ENCODE assay signal across 1 cellular context in the genomic region with DNA sequence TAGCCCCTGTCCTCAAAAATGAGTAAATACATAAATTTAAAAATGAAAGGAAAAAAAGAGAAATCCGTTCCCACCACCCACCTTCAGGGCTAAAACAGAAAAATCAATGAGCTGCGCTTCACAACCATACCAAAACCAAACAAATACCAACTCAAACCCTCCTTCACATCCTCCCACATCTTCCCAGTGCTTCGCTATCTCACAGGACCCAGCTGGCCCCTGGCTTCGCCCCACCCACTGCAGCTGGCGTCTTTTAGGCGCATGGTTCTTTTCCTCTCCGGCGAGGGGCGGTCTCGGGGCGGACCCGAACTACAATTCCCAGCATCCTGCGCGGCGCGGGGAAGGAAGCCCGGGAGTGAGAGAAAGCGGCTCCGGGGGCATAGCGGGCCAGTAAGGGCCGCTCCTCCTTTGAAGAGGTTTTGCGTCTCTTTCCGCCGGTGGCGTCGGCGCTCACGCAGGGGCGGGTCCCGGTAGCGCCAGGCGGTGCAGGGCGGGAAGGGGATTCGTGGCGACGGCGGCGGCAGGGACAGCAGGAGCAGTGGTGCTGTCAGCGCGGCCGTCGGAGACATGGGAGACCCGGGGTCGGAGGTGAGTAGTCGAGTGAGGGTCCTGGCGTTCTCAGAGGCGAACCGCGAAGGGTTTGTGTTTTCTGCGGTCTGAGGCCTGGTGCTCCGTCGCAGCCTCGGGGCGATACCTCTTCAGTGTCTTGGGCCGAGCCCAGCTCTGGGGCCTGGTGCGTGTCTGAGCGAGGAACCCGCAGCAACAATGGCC.
TF ChIP-seq lines count a peak whose summit lies in the region.

A gene with protein sequence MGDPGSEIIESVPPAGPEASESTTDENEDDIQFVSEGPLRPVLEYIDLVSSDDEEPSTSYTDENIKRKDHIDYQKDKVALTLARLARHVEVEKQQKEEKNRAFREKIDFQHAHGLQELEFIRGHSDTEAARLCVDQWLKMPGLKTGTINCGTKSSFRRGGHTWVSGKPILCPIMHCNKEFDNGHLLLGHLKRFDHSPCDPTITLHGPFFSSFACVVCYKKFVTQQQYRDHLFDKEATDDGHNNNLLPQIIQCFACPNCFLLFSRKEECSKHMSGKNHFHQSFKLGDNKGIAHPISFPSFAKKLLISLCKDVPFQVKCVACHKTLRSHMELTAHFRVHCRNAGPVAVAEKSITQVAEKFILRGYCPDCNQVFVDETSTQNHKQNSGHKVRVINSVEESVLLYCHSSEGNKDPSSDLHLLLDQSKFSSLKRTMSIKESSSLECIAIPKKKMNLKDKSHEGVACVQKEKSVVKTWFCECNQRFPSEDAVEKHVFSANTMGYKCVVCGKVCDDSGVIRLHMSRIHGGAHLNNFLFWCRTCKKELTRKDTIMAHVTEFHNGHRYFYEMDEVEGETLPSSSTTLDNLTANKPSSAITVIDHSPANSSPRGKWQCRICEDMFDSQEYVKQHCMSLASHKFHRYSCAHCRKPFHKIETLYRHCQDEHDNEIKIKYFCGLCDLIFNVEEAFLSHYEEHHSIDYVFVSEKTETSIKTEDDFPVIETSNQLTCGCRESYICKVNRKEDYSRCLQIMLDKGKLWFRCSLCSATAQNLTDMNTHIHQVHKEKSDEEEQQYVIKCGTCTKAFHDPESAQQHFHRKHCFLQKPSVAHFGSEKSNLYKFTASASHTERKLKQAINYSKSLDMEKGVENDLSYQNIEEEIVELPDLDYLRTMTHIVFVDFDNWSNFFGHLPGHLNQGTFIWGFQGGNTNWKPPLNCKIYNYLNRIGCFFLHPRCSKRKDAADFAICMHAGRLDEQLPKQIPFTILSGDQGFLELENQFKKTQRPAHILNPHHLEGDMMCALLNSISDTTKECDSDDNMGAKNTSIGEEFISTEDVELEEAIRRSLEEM (plus strand): TSS at position 502 of the 771 bp plus-strand sequence. CDS start 66 bp downstream, at position 568.

TF ChIP-seq in K562, 482 proteins besides CTCF, POLR2A, EP300 and RAD21 (continued from another document and continues in another):
- TF ChIP-seq SIN3A (IDR thresholded peaks at IDR 0.05; ENCODE audit: borderline replicate concordance in 2 of 2, control insufficient read depth in 1 of 2, low read depth in 2 of 2, low read length in 2 of 2), result peak in 1 of 2 experiments; percentile 95; a peak in 2 of 4 replicates
- TF ChIP-seq SMARCC2 (IDR thresholded peaks at IDR 0.05; ENCODE audit: low read depth), result peak; percentile 72
- no peak for TF ChIP-seq HNRNPL (IDR thresholded peaks at IDR 0.05; ENCODE audit: low read depth, low read length)
- TF ChIP-seq ILK (tag; IDR thresholded peaks at IDR 0.05; ENCODE audit: borderline replicate concordance, low read depth), result no peak
- TF ChIP-seq TBP (optimal IDR thresholded peaks at IDR 0.05; ENCODE audit: low read depth, low read length), result peak; percentile 74
- TF ChIP-seq, protein P1, sequence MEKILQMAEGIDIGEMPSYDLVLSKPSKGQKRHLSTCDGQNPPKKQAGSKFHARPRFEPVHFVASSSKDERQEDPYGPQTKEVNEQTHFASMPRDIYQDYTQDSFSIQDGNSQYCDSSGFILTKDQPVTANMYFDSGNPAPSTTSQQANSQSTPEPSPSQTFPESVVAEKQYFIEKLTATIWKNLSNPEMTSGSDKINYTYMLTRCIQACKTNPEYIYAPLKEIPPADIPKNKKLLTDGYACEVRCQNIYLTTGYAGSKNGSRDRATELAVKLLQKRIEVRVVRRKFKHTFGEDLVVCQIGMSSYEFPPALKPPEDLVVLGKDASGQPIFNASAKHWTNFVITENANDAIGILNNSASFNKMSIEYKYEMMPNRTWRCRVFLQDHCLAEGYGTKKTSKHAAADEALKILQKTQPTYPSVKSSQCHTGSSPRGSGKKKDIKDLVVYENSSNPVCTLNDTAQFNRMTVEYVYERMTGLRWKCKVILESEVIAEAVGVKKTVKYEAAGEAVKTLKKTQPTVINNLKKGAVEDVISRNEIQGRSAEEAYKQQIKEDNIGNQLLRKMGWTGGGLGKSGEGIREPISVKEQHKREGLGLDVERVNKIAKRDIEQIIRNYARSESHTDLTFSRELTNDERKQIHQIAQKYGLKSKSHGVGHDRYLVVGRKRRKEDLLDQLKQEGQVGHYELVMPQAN (IDR thresholded peaks at IDR 0.05; ENCODE audit: borderline replicate concordance), result peak; percentile 84; the same call in 1 of the 2 replicates
- no peak for TF ChIP-seq SRSF1 (IDR thresholded peaks at IDR 0.05; ENCODE audit: low read depth, low read length)
- TF ChIP-seq HDAC2 (IDR thresholded peaks at IDR 0.05), result peak; percentile 86
- TF ChIP-seq XRCC5 (IDR thresholded peaks at IDR 0.05; ENCODE audit: low read depth, low read length), result peak; percentile 68; the same call in 1 of the 2 replicates
- TF ChIP-seq, protein P2, sequence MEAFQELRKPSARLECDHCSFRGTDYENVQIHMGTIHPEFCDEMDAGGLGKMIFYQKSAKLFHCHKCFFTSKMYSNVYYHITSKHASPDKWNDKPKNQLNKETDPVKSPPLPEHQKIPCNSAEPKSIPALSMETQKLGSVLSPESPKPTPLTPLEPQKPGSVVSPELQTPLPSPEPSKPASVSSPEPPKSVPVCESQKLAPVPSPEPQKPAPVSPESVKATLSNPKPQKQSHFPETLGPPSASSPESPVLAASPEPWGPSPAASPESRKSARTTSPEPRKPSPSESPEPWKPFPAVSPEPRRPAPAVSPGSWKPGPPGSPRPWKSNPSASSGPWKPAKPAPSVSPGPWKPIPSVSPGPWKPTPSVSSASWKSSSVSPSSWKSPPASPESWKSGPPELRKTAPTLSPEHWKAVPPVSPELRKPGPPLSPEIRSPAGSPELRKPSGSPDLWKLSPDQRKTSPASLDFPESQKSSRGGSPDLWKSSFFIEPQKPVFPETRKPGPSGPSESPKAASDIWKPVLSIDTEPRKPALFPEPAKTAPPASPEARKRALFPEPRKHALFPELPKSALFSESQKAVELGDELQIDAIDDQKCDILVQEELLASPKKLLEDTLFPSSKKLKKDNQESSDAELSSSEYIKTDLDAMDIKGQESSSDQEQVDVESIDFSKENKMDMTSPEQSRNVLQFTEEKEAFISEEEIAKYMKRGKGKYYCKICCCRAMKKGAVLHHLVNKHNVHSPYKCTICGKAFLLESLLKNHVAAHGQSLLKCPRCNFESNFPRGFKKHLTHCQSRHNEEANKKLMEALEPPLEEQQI (IDR thresholded peaks at IDR 0.05), result no peak
- TF ChIP-seq NELFE (IDR thresholded peaks at IDR 0.05; ENCODE audit: insufficient read depth, insufficient read length), result no peak
- peak; percentile 72 to 83 for TF ChIP-seq ARNT (IDR thresholded peaks at IDR 0.05)
- TF ChIP-seq ZNF561 (CRISPR knock-in tag; conservative IDR thresholded peaks at IDR 0.05), result no peak
- no peak for TF ChIP-seq NFE2L1 (tag; IDR thresholded peaks at IDR 0.05; ENCODE audit: borderline replicate concordance, low read depth)
- no peak for TF ChIP-seq SP2 (IDR thresholded peaks at IDR 0.05; ENCODE audit: extremely low read depth, low read depth, low read length, poor library complexity, severe bottlenecking)
- TF ChIP-seq FIP1L1 (IDR thresholded peaks at IDR 0.05; ENCODE audit: low read depth, low read length, poor library complexity, severe bottlenecking), result no peak
- peak; percentile 96 for TF ChIP-seq ARID1B (IDR thresholded peaks at IDR 0.05)
- TF ChIP-seq ZNF695 (CRISPR knock-in tag; IDR thresholded peaks at IDR 0.05), result no peak
- TF ChIP-seq BRD4 (IDR thresholded peaks at IDR 0.05), result no peak
- no peak for TF ChIP-seq BMI1 (IDR thresholded peaks at IDR 0.05; ENCODE audit: low read length)
- peak; percentile 88 for TF ChIP-seq GABPB1 (CRISPR knock-in tag; IDR thresholded peaks at IDR 0.05)
- no peak for TF ChIP-seq ZC3H11A (IDR thresholded peaks at IDR 0.05; ENCODE audit: low read depth, low read length)
- TF ChIP-seq, protein P3, sequence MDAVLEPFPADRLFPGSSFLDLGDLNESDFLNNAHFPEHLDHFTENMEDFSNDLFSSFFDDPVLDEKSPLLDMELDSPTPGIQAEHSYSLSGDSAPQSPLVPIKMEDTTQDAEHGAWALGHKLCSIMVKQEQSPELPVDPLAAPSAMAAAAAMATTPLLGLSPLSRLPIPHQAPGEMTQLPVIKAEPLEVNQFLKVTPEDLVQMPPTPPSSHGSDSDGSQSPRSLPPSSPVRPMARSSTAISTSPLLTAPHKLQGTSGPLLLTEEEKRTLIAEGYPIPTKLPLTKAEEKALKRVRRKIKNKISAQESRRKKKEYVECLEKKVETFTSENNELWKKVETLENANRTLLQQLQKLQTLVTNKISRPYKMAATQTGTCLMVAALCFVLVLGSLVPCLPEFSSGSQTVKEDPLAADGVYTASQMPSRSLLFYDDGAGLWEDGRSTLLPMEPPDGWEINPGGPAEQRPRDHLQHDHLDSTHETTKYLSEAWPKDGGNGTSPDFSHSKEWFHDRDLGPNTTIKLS (IDR thresholded peaks at IDR 0.05; ENCODE audit: borderline replicate concordance, low read depth), result peak; percentile 91
- no peak for TF ChIP-seq PHTF2 (CRISPR knock-in tag; IDR thresholded peaks at IDR 0.05)
- TF ChIP-seq ELF4 (CRISPR knock-in tag; IDR thresholded peaks at IDR 0.05), result peak; percentile 69; the same call in 1 of the 2 replicates
- TF ChIP-seq, protein P4, sequence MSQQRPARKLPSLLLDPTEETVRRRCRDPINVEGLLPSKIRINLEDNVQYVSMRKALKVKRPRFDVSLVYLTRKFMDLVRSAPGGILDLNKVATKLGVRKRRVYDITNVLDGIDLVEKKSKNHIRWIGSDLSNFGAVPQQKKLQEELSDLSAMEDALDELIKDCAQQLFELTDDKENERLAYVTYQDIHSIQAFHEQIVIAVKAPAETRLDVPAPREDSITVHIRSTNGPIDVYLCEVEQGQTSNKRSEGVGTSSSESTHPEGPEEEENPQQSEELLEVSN (IDR thresholded peaks at IDR 0.05; ENCODE audit: borderline replicate concordance in 1 of 2, extremely low read depth in 1 of 2, insufficient read depth in 1 of 2, insufficient read length in 1 of 2, low read depth in 1 of 2, low read length in 1 of 2, poor library complexity in 1 of 2, severe bottlenecking in 1 of 2), result peak; percentile 91 to 97
- TF ChIP-seq BRD9 (IDR thresholded peaks at IDR 0.05; ENCODE audit: low read depth, partially characterized antibody), result peak; percentile 59
- TF ChIP-seq SETDB1 (IDR thresholded peaks at IDR 0.05; ENCODE audit: low read length), result no peak
- peak; percentile 86 for TF ChIP-seq SMAD4 (CRISPR knock-in tag; conservative IDR thresholded peaks at IDR 0.05)
- TF ChIP-seq SNRNP70 (optimal IDR thresholded peaks at IDR 0.05; ENCODE audit: low read depth, low read length), result no peak
- TF ChIP-seq ZNF197 (CRISPR knock-in tag; IDR thresholded peaks at IDR 0.05; ENCODE audit: low read depth), result 0 out of 2 replicates have a peak, but pooled peaks have one; percentile 68
- peak; percentile 83 for TF ChIP-seq ETV5 (CRISPR knock-in tag; IDR thresholded peaks at IDR 0.05; ENCODE audit: low read depth)
- peak; percentile 75; the same call in 1 of the 2 replicates for TF ChIP-seq ZNF589 (CRISPR knock-in tag; IDR thresholded peaks at IDR 0.05; ENCODE audit: low read depth)
- TF ChIP-seq, protein P5, sequence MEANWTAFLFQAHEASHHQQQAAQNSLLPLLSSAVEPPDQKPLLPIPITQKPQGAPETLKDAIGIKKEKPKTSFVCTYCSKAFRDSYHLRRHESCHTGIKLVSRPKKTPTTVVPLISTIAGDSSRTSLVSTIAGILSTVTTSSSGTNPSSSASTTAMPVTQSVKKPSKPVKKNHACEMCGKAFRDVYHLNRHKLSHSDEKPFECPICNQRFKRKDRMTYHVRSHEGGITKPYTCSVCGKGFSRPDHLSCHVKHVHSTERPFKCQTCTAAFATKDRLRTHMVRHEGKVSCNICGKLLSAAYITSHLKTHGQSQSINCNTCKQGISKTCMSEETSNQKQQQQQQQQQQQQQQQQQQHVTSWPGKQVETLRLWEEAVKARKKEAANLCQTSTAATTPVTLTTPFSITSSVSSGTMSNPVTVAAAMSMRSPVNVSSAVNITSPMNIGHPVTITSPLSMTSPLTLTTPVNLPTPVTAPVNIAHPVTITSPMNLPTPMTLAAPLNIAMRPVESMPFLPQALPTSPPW (CRISPR knock-in tag; IDR thresholded peaks at IDR 0.05), result peak; percentile 83
- TF ChIP-seq CTBP1 (IDR thresholded peaks at IDR 0.05; ENCODE audit: borderline replicate concordance), result peak; percentile 90; the same call in 1 of the 2 replicates
- TF ChIP-seq TARDBP (IDR thresholded peaks at IDR 0.05), result peak; percentile 55; the same call in 1 of the 2 replicates
- no peak for TF ChIP-seq FUS (optimal IDR thresholded peaks at IDR 0.05; ENCODE audit: low read depth, low read length)
- no peak for TF ChIP-seq SLC30A9 (CRISPR knock-in tag; IDR thresholded peaks at IDR 0.05)
- peak; percentile 95 for TF ChIP-seq L3MBTL2 (IDR thresholded peaks at IDR 0.05)
- TF ChIP-seq ZC3H4 (CRISPR knock-in tag; IDR thresholded peaks at IDR 0.05; ENCODE audit: borderline replicate concordance), result no peak
- TF ChIP-seq, protein P6, sequence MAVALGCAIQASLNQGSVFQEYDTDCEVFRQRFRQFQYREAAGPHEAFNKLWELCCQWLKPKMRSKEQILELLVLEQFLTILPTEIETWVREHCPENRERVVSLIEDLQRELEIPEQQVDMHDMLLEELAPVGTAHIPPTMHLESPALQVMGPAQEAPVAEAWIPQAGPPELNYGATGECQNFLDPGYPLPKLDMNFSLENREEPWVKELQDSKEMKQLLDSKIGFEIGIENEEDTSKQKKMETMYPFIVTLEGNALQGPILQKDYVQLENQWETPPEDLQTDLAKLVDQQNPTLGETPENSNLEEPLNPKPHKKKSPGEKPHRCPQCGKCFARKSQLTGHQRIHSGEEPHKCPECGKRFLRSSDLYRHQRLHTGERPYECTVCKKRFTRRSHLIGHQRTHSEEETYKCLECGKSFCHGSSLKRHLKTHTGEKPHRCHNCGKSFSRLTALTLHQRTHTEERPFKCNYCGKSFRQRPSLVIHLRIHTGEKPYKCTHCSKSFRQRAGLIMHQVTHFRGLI (CRISPR knock-in tag; IDR thresholded peaks at IDR 0.05), result no peak
- TF ChIP-seq, protein P7, sequence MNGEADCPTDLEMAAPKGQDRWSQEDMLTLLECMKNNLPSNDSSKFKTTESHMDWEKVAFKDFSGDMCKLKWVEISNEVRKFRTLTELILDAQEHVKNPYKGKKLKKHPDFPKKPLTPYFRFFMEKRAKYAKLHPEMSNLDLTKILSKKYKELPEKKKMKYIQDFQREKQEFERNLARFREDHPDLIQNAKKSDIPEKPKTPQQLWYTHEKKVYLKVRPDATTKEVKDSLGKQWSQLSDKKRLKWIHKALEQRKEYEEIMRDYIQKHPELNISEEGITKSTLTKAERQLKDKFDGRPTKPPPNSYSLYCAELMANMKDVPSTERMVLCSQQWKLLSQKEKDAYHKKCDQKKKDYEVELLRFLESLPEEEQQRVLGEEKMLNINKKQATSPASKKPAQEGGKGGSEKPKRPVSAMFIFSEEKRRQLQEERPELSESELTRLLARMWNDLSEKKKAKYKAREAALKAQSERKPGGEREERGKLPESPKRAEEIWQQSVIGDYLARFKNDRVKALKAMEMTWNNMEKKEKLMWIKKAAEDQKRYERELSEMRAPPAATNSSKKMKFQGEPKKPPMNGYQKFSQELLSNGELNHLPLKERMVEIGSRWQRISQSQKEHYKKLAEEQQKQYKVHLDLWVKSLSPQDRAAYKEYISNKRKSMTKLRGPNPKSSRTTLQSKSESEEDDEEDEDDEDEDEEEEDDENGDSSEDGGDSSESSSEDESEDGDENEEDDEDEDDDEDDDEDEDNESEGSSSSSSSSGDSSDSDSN (IDR thresholded peaks at IDR 0.05; ENCODE audit: borderline replicate concordance in 1 of 2, low read depth in 2 of 2, low read length in 2 of 2), result 0 out of 4 replicates have a peak, but pooled peaks have one; percentile 59 to 64
- TF ChIP-seq ZNF316 (IDR thresholded peaks at IDR 0.05), result no peak
- TF ChIP-seq ZNF174 (CRISPR knock-in tag; IDR thresholded peaks at IDR 0.05), result no peak
- no peak for TF ChIP-seq MCM2 (IDR thresholded peaks at IDR 0.05; ENCODE audit: low read depth)
- no peak for TF ChIP-seq YBX1 (IDR thresholded peaks at IDR 0.05)
- no peak for TF ChIP-seq DDX20 (tag; IDR thresholded peaks at IDR 0.05; ENCODE audit: low read depth)
- TF ChIP-seq POLR3G (IDR thresholded peaks at IDR 0.05; ENCODE audit: extremely low read depth, insufficient read length, insufficient replicate concordance), result no peak
- peak; percentile 66; the same call in 1 of the 2 replicates for TF ChIP-seq FOXP1 (CRISPR knock-in tag; IDR thresholded peaks at IDR 0.05)
